17 cellular contexts compared by ENCODE assay signal in the genomic region with DNA sequence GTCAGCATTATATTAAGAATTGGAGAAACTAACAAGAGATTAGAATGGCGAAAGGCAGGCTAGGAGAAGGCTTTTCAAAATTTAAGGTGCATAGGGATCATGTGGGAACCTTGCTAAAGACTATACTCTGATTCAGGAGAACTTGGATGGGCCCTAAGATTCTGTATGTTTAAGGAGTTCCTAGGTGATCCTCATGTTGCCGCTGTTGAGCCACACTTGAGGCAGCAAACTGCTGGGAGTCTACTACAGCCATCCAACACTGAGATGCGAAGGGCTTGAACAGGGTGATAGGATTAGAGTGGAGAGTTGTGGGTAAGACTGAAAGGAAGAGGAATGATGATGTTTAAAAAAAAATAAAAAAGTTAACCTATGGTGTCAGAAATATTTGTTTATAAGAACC.
"Had no signal": no experiment of that assay in that cellular context is flagged by ENCODE, and none has a peak within 500 bp of the region (broad histone marks: within the 10 kb centered on the region; RNA-seq: fewer than 3 reads in every experiment).

No MANE protein-coding gene starts in this region.

- ATAC-seq: gastroesophageal sphincter, heart right ventricle, left lung, upper lobe of right lung had no signal

- H3K27ac ChIP-seq: esophagus muscularis mucosa, gastroesophageal sphincter, heart right ventricle, left lung, spleen, upper lobe of right lung, VCaP had no signal

- H3K4me1 ChIP-seq: esophagus muscularis mucosa, gastroesophageal sphincter, heart right ventricle, left lung, spleen, upper lobe of right lung had no signal

- H3K9me3 ChIP-seq: esophagus muscularis mucosa, gastroesophageal sphincter, heart right ventricle, spleen, upper lobe of right lung had no signal

- H3K36me3 ChIP-seq: esophagus muscularis mucosa, gastroesophageal sphincter, heart right ventricle, left lung, spleen, upper lobe of right lung had no signal

- H3K27me3 ChIP-seq: esophagus muscularis mucosa, gastroesophageal sphincter, heart right ventricle, left lung, spleen, upper lobe of right lung had no signal

- H3K4me3 ChIP-seq: esophagus muscularis mucosa, gastroesophageal sphincter, heart right ventricle, left lung, spleen, upper lobe of right lung had no signal

- DNase-seq: activated CD4-positive, alpha-beta T cell treated with anti-CD3 and anti-CD28 coated beads, Interleukin-2, amount 50 U/mL, for 48 hours; activated gamma-delta T cell; cerebellar nuclear complex; cortex of kidney; heart right ventricle; left lung; nephron progenitor cell; nucleus accumbens; posterior cingulate gyrus; retina; spleen; stimulated activated CD8-positive, alpha-beta memory T cell treated with anti-CD3 and anti-CD28 coated beads, Interleukin-4, amount 100 ng/mL, for 48 hours; stimulated activated naive CD4-positive, alpha-beta T cell; upper lobe of right lung had no signal
